8 cellular contexts compared by ENCODE assay signal in genomic region chr19:12838893-12839656, GRCh38. TPM values are rescaled to one million over a fixed set of nuclear protein-coding genes. Genes with fewer than 3 reads are reported as not detected.
DNase-seq lines count a peak whose midpoint lies in the region; ATAC-seq and TF ChIP-seq lines count a peak whose summit lies in the region.

No MANE protein-coding gene starts in this region.

- H3K4me3 ChIP-seq in RWPE2 (ENCODE audit: severe bottlenecking) (peak overlapping the region; percentile 26), endocrine pancreas (ENCODE audit: control insufficient read depth, insufficient read depth, low read length) (peak overlapping the region; percentile 4), suprapubic skin (peak overlapping the region; percentile 42), gastroesophageal sphincter (peak overlapping the region in 1 of 2 donors; percentile 39)

- H3K36me3 ChIP-seq in RWPE2 (ENCODE audit: low read depth) (no peaks in the 10 kb centered on the region), endocrine pancreas (ENCODE audit: control insufficient read depth, insufficient read depth, low read length) (no peaks in the 10 kb centered on the region), suprapubic skin (no peaks in the 10 kb centered on the region), gastroesophageal sphincter (no peaks in the 10 kb centered on the region)

- H3K4me1 Mint-ChIP-seq in activated T-cell treated with anti-CD3 and anti-CD28 coated beads, Interleukin-2, amount 50 U/mL, for 4 hours (ENCODE audit: low read depth) = peaks cover 29% of the 10 kb centered on the region

- H3K27me3 ChIP-seq in RWPE2 (ENCODE audit: insufficient read depth, poor library complexity, severe bottlenecking) (peaks cover 62% of the 10 kb centered on the region), endocrine pancreas (ENCODE audit: control insufficient read depth, insufficient read depth, low read length) (no peaks in the 10 kb centered on the region), suprapubic skin (peaks cover 99% of the 10 kb centered on the region), gastroesophageal sphincter (peaks cover 100% of the 10 kb centered on the region)

- 22% methylated on average over 13 of the region's 19 CpGs for WGBS in suprapubic skin
- WGBS in gastroesophageal sphincter (ENCODE audit: low coverage in 1 of 2), 2 donors = 37 to 61% methylated on average over 3 of the region's 19 CpGs

- no peak overlapping the region for H3K9ac ChIP-seq in endocrine pancreas (ENCODE audit: control insufficient read depth, insufficient read depth, low read length)

- H3K4me1 ChIP-seq in RWPE2 (ENCODE audit: insufficient read depth, poor library complexity, severe bottlenecking) (no peaks in the 10 kb centered on the region), endocrine pancreas (ENCODE audit: control insufficient read depth, insufficient read depth, low read length) (peaks cover 3% of the 10 kb centered on the region), suprapubic skin (peaks cover 22% of the 10 kb centered on the region), gastroesophageal sphincter (peaks cover 0 to 32% (median 14%) of the 10 kb centered on the region in 3 donors)

- H3K9me3 ChIP-seq in RWPE2 (ENCODE audit: severe bottlenecking) (no peaks in the 10 kb centered on the region), endocrine pancreas (ENCODE audit: control insufficient read depth, low read length) (no peaks in the 10 kb centered on the region), suprapubic skin (no peaks in the 10 kb centered on the region), gastroesophageal sphincter (no peaks in the 10 kb centered on the region)

- no peaks in the 10 kb centered on the region for H3K36me3 Mint-ChIP-seq in activated T-cell treated with anti-CD3 and anti-CD28 coated beads, Interleukin-2, amount 50 U/mL, for 4 hours (ENCODE audit: insufficient read depth)

- peaks cover 83% of the 10 kb centered on the region for H3K27me3 Mint-ChIP-seq in activated T-cell treated with anti-CD3 and anti-CD28 coated beads, Interleukin-2, amount 50 U/mL, for 4 hours (ENCODE audit: low read depth)

- TF ChIP-seq POLR2A in suprapubic skin (IDR thresholded peaks at IDR 0.05) (no peak), GM18505 (IDR thresholded peaks at IDR 0.05; ENCODE audit: borderline replicate concordance, extremely low read depth, insufficient read depth, insufficient read length) (no peak), gastroesophageal sphincter (IDR thresholded peaks at IDR 0.05) (no peak)

- TF ChIP-seq EP300 in suprapubic skin (IDR thresholded peaks at IDR 0.05) (no peak), gastroesophageal sphincter (IDR thresholded peaks at IDR 0.05) (no peak)

- TF ChIP-seq CTCF in RWPE2 (IDR thresholded peaks at IDR 0.05; ENCODE audit: poor library complexity, severe bottlenecking) (no peak), suprapubic skin (IDR thresholded peaks at IDR 0.05) (no peak), gastroesophageal sphincter (IDR thresholded peaks at IDR 0.05) (no peak)

- peak; percentile 31 to 33 for ATAC-seq in activated T-cell treated with anti-CD3 and anti-CD28 coated beads, Interleukin-2, amount 50 U/mL, for 4 hours
- ATAC-seq in RWPE2 (ENCODE audit: low read depth) (no peak), GM18505 (IDR thresholded peaks at IDR 0.05; ENCODE audit: unreplicated experiment) (no peak), gastroesophageal sphincter (no peak)

- H3K27ac ChIP-seq in RWPE2 (ENCODE audit: poor library complexity, severe bottlenecking) (no peak overlapping the region), suprapubic skin (no peak overlapping the region), gastroesophageal sphincter (no peak overlapping the region)

- peak overlapping the region; percentile 48 for H3K4me3 Mint-ChIP-seq in activated T-cell treated with anti-CD3 and anti-CD28 coated beads, Interleukin-2, amount 50 U/mL, for 4 hours

- no peaks in the 10 kb centered on the region for H3K9me3 Mint-ChIP-seq in activated T-cell treated with anti-CD3 and anti-CD28 coated beads, Interleukin-2, amount 50 U/mL, for 4 hours

- no peak for DNase-seq in activated T-cell treated with anti-CD3 and anti-CD28 coated beads, Interleukin-2, amount 50 U/mL, for 4 hours
- no peak for DNase-seq in activated T-cell treated with anti-CD3 and anti-CD28 coated beads, Interleukin-2, amount 50 U/mL, for 1 hour
- DNase-seq in RWPE2 (ENCODE audit: low spot score) (no peak), suprapubic skin (ENCODE audit: low spot score in 2 of 2) (no peak), DMS153 treated with DMSO at 0.1 percent for 48 hours (lab: John Stamatoyannopoulos, UW; ENCODE audit: unreplicated experiment) (no peak)

RNA-seq across cellular contexts. Expression of gene MAST1, which starts 0.8 kb away (rescaled TPM):
- 1 to 10 TPM in 1 of 3 donors, under 1 TPM in 2; 0.37 to 1.0 (median 0.38) TPM for total RNA-seq in activated T-cell treated with anti-CD3 and anti-CD28 coated beads, Interleukin-2, amount 50 U/mL, for 4 hours
- total RNA-seq in suprapubic skin (1 to 10 TPM; 2.7 to 5.3 (median 3.7) TPM), gastroesophageal sphincter (1 to 10 TPM in 1 of 4 donors, under 1 TPM in 1, not detected in 2; 0.15 to 1.5 TPM)

RNA-seq across cellular contexts. Expression of gene RTBDN, which starts 4.7 kb away (rescaled TPM):
- not detected for total RNA-seq in activated T-cell treated with anti-CD3 and anti-CD28 coated beads, Interleukin-2, amount 50 U/mL, for 4 hours
- total RNA-seq in suprapubic skin = not detected
- total RNA-seq in gastroesophageal sphincter = 1 to 10 TPM in 1 of 4 donors, not detected in 3; 1.1 TPM

RNA-seq across cellular contexts. Expression of gene RNASEH2A, which starts 32.7 kb away (rescaled TPM):
- 10 to 100 TPM; 32.3 to 42.7 (median 39.1) TPM for total RNA-seq in activated T-cell treated with anti-CD3 and anti-CD28 coated beads, Interleukin-2, amount 50 U/mL, for 4 hours
- total RNA-seq in suprapubic skin (10 to 100 TPM; 12.3 to 15.4 (median 14.0) TPM), gastroesophageal sphincter (1 to 10 TPM; 2.0 to 9.4 (median 3.7) TPM)

RNA-seq across cellular contexts. Expression of gene THSD8, which starts 37.2 kb away (rescaled TPM):
- total RNA-seq in activated T-cell treated with anti-CD3 and anti-CD28 coated beads, Interleukin-2, amount 50 U/mL, for 4 hours = 10 to 100 TPM; 10.3 to 18.8 (median 12.6) TPM
- 1 to 10 TPM in 1 of 4 donors, not detected in 3; 1.6 TPM for total RNA-seq in suprapubic skin
- not detected for total RNA-seq in gastroesophageal sphincter

RNA-seq across cellular contexts. Expression of gene PRDX2, which starts 37.5 kb away (rescaled TPM):
- 100 to 1,000 TPM; 185 to 224 (median 211) TPM for total RNA-seq in activated T-cell treated with anti-CD3 and anti-CD28 coated beads, Interleukin-2, amount 50 U/mL, for 4 hours
- total RNA-seq in suprapubic skin (100 to 1,000 TPM; 270 to 579 (median 540) TPM), gastroesophageal sphincter (100 to 1,000 TPM; 178 to 303 (median 227) TPM)

Comparison
In these comparisons a context has a peak if more than half of its experiments do, and no peak if none do; other contexts are left out.
1. ATAC-seq: peak in activated T-cell treated with anti-CD3 and anti-CD28 coated beads, Interleukin-2, amount 50 U/mL, for 4 hours (2 of 2); none in RWPE2 (single experiment), GM18505 (single experiment) and gastroesophageal sphincter (single experiment).